30 cellular contexts compared by ENCODE assay signal in the genomic region with DNA sequence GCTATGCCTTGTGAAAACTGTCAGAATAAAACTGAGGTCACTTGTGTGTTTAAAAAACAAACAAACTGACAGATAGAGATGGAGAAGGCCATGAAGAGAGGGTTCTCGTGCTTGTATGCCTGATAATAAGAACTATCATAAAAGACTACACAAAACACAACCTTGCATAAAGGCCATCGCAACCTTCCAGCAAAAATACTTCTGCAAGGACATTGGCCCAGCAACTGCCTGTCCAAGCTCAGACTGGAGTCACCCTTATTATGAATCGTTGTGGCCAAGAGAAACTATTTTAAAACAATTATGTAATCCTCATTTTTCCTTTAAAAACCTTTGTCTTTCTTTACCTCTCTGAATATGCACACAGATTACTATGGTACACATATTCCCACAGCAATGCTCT.
"Had no signal": no experiment of that assay in that cellular context is flagged by ENCODE, and none has a peak within 500 bp of the region (broad histone marks: within the 10 kb centered on the region; RNA-seq: fewer than 3 reads in every experiment).

No MANE protein-coding gene starts in this region.

- H3K4me1 ChIP-seq: ascending aorta, body of pancreas, breast epithelium had no signal

- H3K4me3 ChIP-seq: ascending aorta, body of pancreas, breast epithelium, cardiac muscle cell had no signal

- H3K27ac ChIP-seq: ascending aorta, body of pancreas, brain microvascular endothelial cell, breast epithelium, cardiac muscle cell had no signal

- H3K36me3 ChIP-seq: ascending aorta, brain microvascular endothelial cell, breast epithelium, cardiac muscle cell had no signal

- FAIRE-seq: astrocyte, bronchial epithelial cell had no signal

- DNase-seq: activated effector memory CD4-positive, alpha-beta T cell treated with anti-CD3 and anti-CD28 coated beads, Interleukin-2, amount 50 U/mL, for 16 hours; activated effector memory CD4-positive, alpha-beta T cell treated with Interleukin-2 at 50 U/mL for 16 hours; activated gamma-delta T cell; activated gamma-delta T cell treated with Interleukin-2 at 50 U/mL for 16 hours; activated naive CD4-positive, alpha-beta T cell; activated naive CD4-positive, alpha-beta T cell treated with anti-CD3 and anti-CD28 coated beads for 36 hours; activated naive CD4-positive, alpha-beta T cell treated with anti-CD3 and anti-CD28 coated beads, Interleukin-2, amount 10 ng/mL, durations not matched to agents 7 days and 5 days; activated naive CD4-positive, alpha-beta T cell treated with anti-CD3 and anti-CD28 coated beads, Interleukin-2, amount 50 U/mL, for 16 hours; activated naive CD4-positive, alpha-beta T cell treated with Interleukin-2 at 50 U/mL for 16 hours; activated naive CD8-positive, alpha-beta T cell treated with anti-CD3 and anti-CD28 coated beads for 36 hours; activated naive CD8-positive, alpha-beta T cell treated with anti-CD3 and anti-CD28 coated beads, Interleukin-2, amount 10 ng/mL, durations not matched to agents 7 days and 5 days; activated naive CD8-positive, alpha-beta T cell treated with anti-CD3 and anti-CD28 coated beads, Interleukin-2, amount 50 U/mL, for 24 hours; activated T-cell treated with anti-CD3 and anti-CD28 coated beads, Interleukin-2, amount 50 U/mL, for 24 hours; activated T-cell treated with anti-CD3 and anti-CD28 coated beads, Interleukin-2, amount 50 U/mL, for 4 hours; activated T-cell treated with anti-CD3 and anti-CD28 coated beads, Interleukin-2, amount 50 U/mL, for 48 hours; activated T-cell treated with anti-CD3 and anti-CD28 coated beads, Interleukin-2, amount 50 U/mL, for 72 hours; amniotic stem cell; amygdala; anterior cingulate cortex; aorta; body of pancreas; brain microvascular endothelial cell; caudate nucleus; central memory CD4-positive, alpha-beta T cell; cerebellar nuclear complex had no signal

- H3K27me3 ChIP-seq: ascending aorta, body of pancreas, brain microvascular endothelial cell, breast epithelium, cardiac muscle cell had no signal

- H3K9me3 ChIP-seq: ascending aorta, body of pancreas, breast epithelium had no signal
